1 cellular context compared by ENCODE assay signal in genomic region chr1:235504122-235504493, GRCh38.
TF ChIP-seq lines count a peak whose summit lies in the region.

Gene B3GALNT2, minus strand, starts transcription at chr1:235504452. Its CDS starts 200 bp downstream, at chr1:235504252.

TF ChIP-seq in HEK293, 187 proteins besides CTCF, POLR2A, EP300 and RAD21 (continued from another document):
- TF ChIP-seq ZSCAN30 (tag by site-specific recombination; IDR thresholded peaks at IDR 0.05) (peak; percentile 98; the same call in 1 of the 2 replicates), EGR2 (tag by site-specific recombination; IDR thresholded peaks at IDR 0.05; ENCODE audit: low read depth) (no peak), ZNF184 (tag by site-specific recombination; IDR thresholded peaks at IDR 0.05) (peak; percentile 76), HOXC10 (CRISPR knock-in tag; IDR thresholded peaks at IDR 0.05) (peak; percentile 79; the same call in 1 of the 2 replicates), ZBTB11 (tag by site-specific recombination; conservative IDR thresholded peaks at IDR 0.05; ENCODE audit: low read depth) (0 out of 2 replicates have a peak, but pooled peaks have one; percentile 1), KLF1 (tag by site-specific recombination; IDR thresholded peaks at IDR 0.05) (peak; percentile 84), ZNF677 (tag by site-specific recombination; IDR thresholded peaks at IDR 0.05) (peak; percentile 74), ZNF621 (tag by site-specific recombination; IDR thresholded peaks at IDR 0.05) (no peak), ZNF555 (tag by site-specific recombination; conservative IDR thresholded peaks at IDR 0.05) (no peak), ZBTB17 (tag by site-specific recombination; IDR thresholded peaks at IDR 0.05) (no peak), ZEB2 (tag by site-specific recombination; IDR thresholded peaks at IDR 0.05) (no peak), ZNF174 (tag by site-specific recombination; IDR thresholded peaks at IDR 0.05) (no peak), OVOL3 (tag by site-specific recombination; IDR thresholded peaks at IDR 0.05) (no peak), ZNF10 (tag by site-specific recombination; IDR thresholded peaks at IDR 0.05) (peak; percentile 53; the same call in 1 of the 2 replicates), ZNF768 (tag by site-specific recombination; IDR thresholded peaks at IDR 0.05) (peak; percentile 8; the same call in 1 of the 2 replicates), TRIM28 (IDR thresholded peaks at IDR 0.05; ENCODE audit: borderline replicate concordance, low read length) (no peak), ZNF596 (tag by site-specific recombination; IDR thresholded peaks at IDR 0.05) (peak; percentile 77), ZNF610 (tag by site-specific recombination; IDR thresholded peaks at IDR 0.05; ENCODE audit: borderline replicate concordance) (peak; percentile 49), ZNF449 (tag by site-specific recombination; IDR thresholded peaks at IDR 0.05) (0 out of 2 replicates have a peak, but pooled peaks have one; percentile 15), INSM2 (tag by site-specific recombination; IDR thresholded peaks at IDR 0.05) (no peak), ZNF350 (tag by site-specific recombination; IDR thresholded peaks at IDR 0.05) (no peak), ZNF133 (tag by site-specific recombination; IDR thresholded peaks at IDR 0.05) (no peak), IKZF3 (tag by site-specific recombination; IDR thresholded peaks at IDR 0.05) (no peak), ZNF561 (tag by site-specific recombination; IDR thresholded peaks at IDR 0.05; ENCODE audit: borderline replicate concordance) (peak; percentile 97), ZNF548 (tag by site-specific recombination; IDR thresholded peaks at IDR 0.05) (no peak), MYNN (tag by site-specific recombination; IDR thresholded peaks at IDR 0.05; ENCODE audit: borderline replicate concordance) (peak; percentile 27; the same call in 1 of the 2 replicates), ZNF274 (IDR thresholded peaks at IDR 0.05; ENCODE audit: low read length) (no peak), ZNF274 (tag by site-specific recombination; IDR thresholded peaks at IDR 0.05; ENCODE audit: borderline replicate concordance) (no peak), ZBTB48 (tag by site-specific recombination; IDR thresholded peaks at IDR 0.05) (peak; percentile 99), KLF10 (tag by site-specific recombination; IDR thresholded peaks at IDR 0.05) (peak; percentile 80), ZNF785 (tag by site-specific recombination; IDR thresholded peaks at IDR 0.05) (0 out of 2 replicates have a peak, but pooled peaks have one; percentile 46), ZBTB1 (tag by site-specific recombination; IDR thresholded peaks at IDR 0.05) (0 out of 2 replicates have a peak, but pooled peaks have one; percentile 57), ZNF248 (tag by site-specific recombination; IDR thresholded peaks at IDR 0.05) (no peak), ZNF660 (tag by site-specific recombination; IDR thresholded peaks at IDR 0.05) (peak; percentile 83), ZBTB44 (tag by site-specific recombination; IDR thresholded peaks at IDR 0.05) (peak; percentile 73), ZSCAN16 (tag by site-specific recombination; IDR thresholded peaks at IDR 0.05) (0 out of 2 replicates have a peak, but pooled peaks have one; percentile 53), ZNF146 (tag by site-specific recombination; IDR thresholded peaks at IDR 0.05) (no peak)
- TF ChIP-seq, protein P1, sequence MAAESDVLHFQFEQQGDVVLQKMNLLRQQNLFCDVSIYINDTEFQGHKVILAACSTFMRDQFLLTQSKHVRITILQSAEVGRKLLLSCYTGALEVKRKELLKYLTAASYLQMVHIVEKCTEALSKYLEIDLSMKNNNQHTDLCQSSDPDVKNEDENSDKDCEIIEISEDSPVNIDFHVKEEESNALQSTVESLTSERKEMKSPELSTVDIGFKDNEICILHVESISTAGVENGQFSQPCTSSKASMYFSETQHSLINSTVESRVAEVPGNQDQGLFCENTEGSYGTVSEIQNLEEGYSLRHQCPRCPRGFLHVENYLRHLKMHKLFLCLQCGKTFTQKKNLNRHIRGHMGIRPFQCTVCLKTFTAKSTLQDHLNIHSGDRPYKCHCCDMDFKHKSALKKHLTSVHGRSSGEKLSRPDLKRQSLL (tag by site-specific recombination; IDR thresholded peaks at IDR 0.05), result no peak
- TF ChIP-seq, protein P2, sequence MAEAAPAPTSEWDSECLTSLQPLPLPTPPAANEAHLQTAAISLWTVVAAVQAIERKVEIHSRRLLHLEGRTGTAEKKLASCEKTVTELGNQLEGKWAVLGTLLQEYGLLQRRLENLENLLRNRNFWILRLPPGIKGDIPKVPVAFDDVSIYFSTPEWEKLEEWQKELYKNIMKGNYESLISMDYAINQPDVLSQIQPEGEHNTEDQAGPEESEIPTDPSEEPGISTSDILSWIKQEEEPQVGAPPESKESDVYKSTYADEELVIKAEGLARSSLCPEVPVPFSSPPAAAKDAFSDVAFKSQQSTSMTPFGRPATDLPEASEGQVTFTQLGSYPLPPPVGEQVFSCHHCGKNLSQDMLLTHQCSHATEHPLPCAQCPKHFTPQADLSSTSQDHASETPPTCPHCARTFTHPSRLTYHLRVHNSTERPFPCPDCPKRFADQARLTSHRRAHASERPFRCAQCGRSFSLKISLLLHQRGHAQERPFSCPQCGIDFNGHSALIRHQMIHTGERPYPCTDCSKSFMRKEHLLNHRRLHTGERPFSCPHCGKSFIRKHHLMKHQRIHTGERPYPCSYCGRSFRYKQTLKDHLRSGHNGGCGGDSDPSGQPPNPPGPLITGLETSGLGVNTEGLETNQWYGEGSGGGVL (tag by site-specific recombination; IDR thresholded peaks at IDR 0.05), result peak; percentile 41; the same call in 1 of the 2 replicates
- TF ChIP-seq, protein P3, sequence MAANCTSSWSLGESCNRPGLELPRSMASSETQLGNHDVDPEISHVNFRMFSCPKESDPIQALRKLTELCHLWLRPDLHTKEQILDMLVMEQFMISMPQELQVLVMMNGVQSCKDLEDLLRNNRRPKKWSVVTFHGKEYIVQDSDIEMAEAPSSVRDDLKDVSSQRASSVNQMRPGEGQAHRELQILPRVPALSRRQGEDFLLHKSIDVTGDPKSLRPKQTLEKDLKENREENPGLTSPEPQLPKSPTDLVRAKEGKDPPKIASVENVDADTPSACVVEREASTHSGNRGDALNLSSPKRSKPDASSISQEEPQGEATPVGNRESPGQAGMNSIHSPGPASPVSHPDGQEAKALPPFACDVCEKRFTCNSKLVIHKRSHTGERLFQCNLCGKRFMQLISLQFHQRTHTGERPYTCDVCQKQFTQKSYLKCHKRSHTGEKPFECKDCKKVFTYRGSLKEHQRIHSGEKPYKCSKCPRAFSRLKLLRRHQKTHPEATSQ (tag by site-specific recombination; IDR thresholded peaks at IDR 0.05), result peak; percentile 65; the same call in 1 of the 2 replicates
- TF ChIP-seq, protein P4, sequence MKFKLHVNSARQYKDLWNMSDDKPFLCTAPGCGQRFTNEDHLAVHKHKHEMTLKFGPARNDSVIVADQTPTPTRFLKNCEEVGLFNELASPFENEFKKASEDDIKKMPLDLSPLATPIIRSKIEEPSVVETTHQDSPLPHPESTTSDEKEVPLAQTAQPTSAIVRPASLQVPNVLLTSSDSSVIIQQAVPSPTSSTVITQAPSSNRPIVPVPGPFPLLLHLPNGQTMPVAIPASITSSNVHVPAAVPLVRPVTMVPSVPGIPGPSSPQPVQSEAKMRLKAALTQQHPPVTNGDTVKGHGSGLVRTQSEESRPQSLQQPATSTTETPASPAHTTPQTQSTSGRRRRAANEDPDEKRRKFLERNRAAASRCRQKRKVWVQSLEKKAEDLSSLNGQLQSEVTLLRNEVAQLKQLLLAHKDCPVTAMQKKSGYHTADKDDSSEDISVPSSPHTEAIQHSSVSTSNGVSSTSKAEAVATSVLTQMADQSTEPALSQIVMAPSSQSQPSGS (tag by site-specific recombination; IDR thresholded peaks at IDR 0.05; ENCODE audit: low read depth), result no peak
